7 cellular contexts compared by ENCODE assay signal in genomic region chr7:100217934-100218333, GRCh38. TPM values are rescaled to one million over a fixed set of nuclear protein-coding genes. Genes with fewer than 3 reads are reported as not detected.
A peak's percentile ranks its signal among the peaks of the same experiment; 100 is the strongest.
DNase-seq lines count a peak whose midpoint lies in the region; FAIRE-seq and TF ChIP-seq lines count a peak whose summit lies in the region.
"Not testable (repeated sequence)": the region's sequence is repeated elsewhere in the genome, so short reads cannot be mapped to it uniquely, and the experiment has no call there.
"Had no signal": no experiment of that assay in that cellular context is flagged by ENCODE, and none has a peak within 500 bp of the region (broad histone marks: within the 10 kb centered on the region; RNA-seq: fewer than 3 reads in every experiment).

No MANE protein-coding gene starts in this region.

- H3K4me3 ChIP-seq in HL-60 (replicated peaks; ENCODE audit: insufficient read depth, low read length); keratinocyte (ENCODE audit: control insufficient read depth in 2 of 3, extremely low read depth in 1 of 3, insufficient read depth in 2 of 3, low read depth in 1 of 3, low read length in 3 of 3): not testable (repeated sequence)

- H4K20me1 ChIP-seq in keratinocyte (ENCODE audit: control insufficient read depth, extremely low read depth, insufficient read depth, low read length) = not testable (repeated sequence)

- not testable (repeated sequence) for H3K9me1 ChIP-seq in keratinocyte (ENCODE audit: control insufficient read depth, extremely low read depth, insufficient read depth, low read length)

- H3K4me3 Mint-ChIP-seq in activated naive CD8-positive, alpha-beta T cell treated with anti-CD3 and anti-CD28 coated beads for 36 hours = not testable (repeated sequence)

- H3K27ac ChIP-seq in HL-60 (replicated peaks); keratinocyte (ENCODE audit: control insufficient read depth, insufficient read depth, low read length): not testable (repeated sequence)

- H3K79me2 ChIP-seq in keratinocyte (ENCODE audit: control insufficient read depth, insufficient read depth, low read length) = not testable (repeated sequence)

- H3K4me2 ChIP-seq in keratinocyte (ENCODE audit: control insufficient read depth, extremely low read depth, insufficient read depth, low read depth, low read length) = not testable (repeated sequence)

- dilution Hi-C loops in keratinocyte (cut with MboI; ENCODE audit: extremely low pct_ligation_motif_present, low sequenced_read_pairs) = not testable (repeated sequence)

- H3K9ac ChIP-seq in keratinocyte (ENCODE audit: control insufficient read depth, extremely low read depth, insufficient read depth, low read length) = not testable (repeated sequence)

- TF ChIP-seq CTCF in GM10248 (IDR thresholded peaks at IDR 0.05; ENCODE audit: control extremely low read depth, extremely low read depth, low read depth, missing control alignments) (peak; percentile 65), keratinocyte (optimal IDR thresholded peaks at IDR 0.05 in 1 of 3, IDR thresholded peaks at IDR 0.05 in 1 of 3, conservative IDR thresholded peaks at IDR 0.05 in 1 of 3; ENCODE audit: extremely low read depth in 1 of 3, insufficient read depth in 2 of 3, low read length in 3 of 3) (peak in 2 of 3 experiments; percentile 22 to 36)
- TF ChIP-seq CTCF in HL-60 (IDR thresholded peaks at IDR 0.05; ENCODE audit: insufficient read depth, low read length) = not testable (repeated sequence)

- CTCF ChIA-PET in GM10248 (lab: Yijun Ruan, JAX) = interaction anchor here (0.8 to 11.6 kb wide), 15 partner anchors 11 to 168 kb away, joined by 3 to 130 read pairs (median 3); partner anchors contain the start of genes AP4M1, GAL3ST4, MCM7 and ZSCAN21

- not testable (repeated sequence) for H3K27me3 Mint-ChIP-seq in activated naive CD8-positive, alpha-beta T cell treated with anti-CD3 and anti-CD28 coated beads for 36 hours

- peak; percentile 23 for FAIRE-seq in keratinocyte (lab: Jason Lieb, UNC)

- not testable (repeated sequence) for H3K36me3 ChIP-seq in keratinocyte (ENCODE audit: control insufficient read depth in 2 of 2, extremely low read depth in 1 of 2, insufficient read depth in 2 of 2, low read length in 2 of 2)

- not testable (repeated sequence) for H3K27me3 ChIP-seq in HL-60 (ENCODE audit: insufficient read depth, poor library complexity, severe bottlenecking); keratinocyte (ENCODE audit: control insufficient read depth, extremely low read depth, insufficient read depth, low read length)

- H3K9me3 Mint-ChIP-seq in activated naive CD8-positive, alpha-beta T cell treated with anti-CD3 and anti-CD28 coated beads for 36 hours = not testable (repeated sequence)

- peaks cover 33% of the 10 kb centered on the region for H3K36me3 Mint-ChIP-seq in activated naive CD8-positive, alpha-beta T cell treated with anti-CD3 and anti-CD28 coated beads for 36 hours

- POLR2A ChIA-PET in GM10248 (lab: Yijun Ruan, JAX) = interaction anchor here (1.2 to 1.9 kb wide), 2 partner anchors 9 to 212 kb away, joined by 3 to 5 read pairs; partner anchors contain the start of gene MEPCE

- DNase-seq in GM10248 (ENCODE audit: extremely low spot score); keratinocyte (ENCODE audit: low read depth, low spot score): not testable (repeated sequence)
- DNase-seq in HL-60 (ENCODE audit: low read depth in 1 of 2, low spot score in 1 of 2) = peak; percentile 18 to 86
- peak; percentile 77 for DNase-seq in activated naive CD8-positive, alpha-beta T cell treated with anti-CD3 and anti-CD28 coated beads for 36 hours
- peak; percentile 72 to 76 for DNase-seq in stimulated activated CD8-positive, alpha-beta memory T cell treated with anti-CD3 and anti-CD28 coated beads, Interleukin-2, amount 100 ng/mL, for 48 hours (ENCODE audit: low read depth in 2 of 2)

- peak; percentile 9; the same call in 1 of the 2 replicates for TF ChIP-seq POLR2A in Raji (IDR thresholded peaks at IDR 0.05; ENCODE audit: insufficient read depth, low read depth, low read length)

- not testable (repeated sequence) for H3K9me3 ChIP-seq in keratinocyte (ENCODE audit: control insufficient read depth, low read depth, low read length)

- H3K4me1 ChIP-seq in keratinocyte (ENCODE audit: control insufficient read depth, extremely low read depth, insufficient read depth, low read length) = not testable (repeated sequence)

- not testable (repeated sequence) for H3K27ac Mint-ChIP-seq in activated naive CD8-positive, alpha-beta T cell treated with anti-CD3 and anti-CD28 coated beads for 36 hours

- peaks cover 56% of the 10 kb centered on the region for H3K4me1 Mint-ChIP-seq in activated naive CD8-positive, alpha-beta T cell treated with anti-CD3 and anti-CD28 coated beads for 36 hours

- H2AFZ ChIP-seq in keratinocyte (ENCODE audit: control insufficient read depth, low read length) = not testable (repeated sequence)

RNA-seq across cellular contexts. Expression of gene PVRIG, which starts 1.8 kb away (rescaled TPM):
- 10 to 100 TPM; 33.4 to 34.5 TPM for total RNA-seq in activated naive CD8-positive, alpha-beta T cell treated with anti-CD3 and anti-CD28 coated beads for 36 hours
- polyA plus RNA-seq in keratinocyte = 0.31 to 0.41 TPM (median 0.36 TPM) in 3 replicates
- not detected for polyA plus RNA-seq in keratinocyte (2011; ENCODE audit: low read depth)
- polyA plus RNA-seq in keratinocyte (2011; cell fraction: cytosol; rRNA removed) = not detected in 2 replicates
- polyA plus RNA-seq in keratinocyte (2011; cell fraction: nucleus; rRNA removed) = 1.2 and 2.8 TPM in 2 replicates
- 0.30 TPM in 1 of 2 replicates, not detected in the other for polyA plus RNA-seq in keratinocyte (2012; ENCODE audit: low replicate concordance)
- 1.2 to 1.6 TPM in 2 of 3 replicates, not detected in the other for polyA minus RNA-seq in keratinocyte
- polyA minus RNA-seq in keratinocyte (2011; cell fraction: cytosol; rRNA and poly(A)+ RNA removed) = not detected
- 3.1 and 4.0 TPM in 2 replicates for polyA minus RNA-seq in keratinocyte (2011; cell fraction: nucleus; rRNA and poly(A)+ RNA removed)
- total RNA-seq: suprapubic skin had no signal

RNA-seq across cellular contexts. Expression of gene STAG3, which starts 40.2 kb away (rescaled TPM):
- total RNA-seq in activated naive CD8-positive, alpha-beta T cell treated with anti-CD3 and anti-CD28 coated beads for 36 hours = 10 to 100 TPM; 21.1 to 21.4 TPM
- 0.10 to 0.28 TPM (median 0.15 TPM) in 3 replicates for polyA plus RNA-seq in keratinocyte
- polyA plus RNA-seq in keratinocyte (2011; ENCODE audit: low read depth) = 0.89 TPM
- polyA plus RNA-seq in keratinocyte (2011; cell fraction: cytosol; rRNA removed) = 0.04 TPM in 1 of 2 replicates, not detected in the other
- polyA plus RNA-seq in keratinocyte (2011; cell fraction: nucleus; rRNA removed) = 0.80 and 1.2 TPM in 2 replicates
- polyA plus RNA-seq in keratinocyte (2012; ENCODE audit: low replicate concordance) = 0.22 and 1.0 TPM in 2 replicates
- polyA minus RNA-seq in keratinocyte = 0.03 to 0.79 TPM (median 0.38 TPM) in 3 replicates
- polyA minus RNA-seq in keratinocyte (2011; cell fraction: cytosol; rRNA and poly(A)+ RNA removed) = not detected
- polyA minus RNA-seq in keratinocyte (2011; cell fraction: nucleus; rRNA and poly(A)+ RNA removed) = 0.32 and 0.54 TPM in 2 replicates

RNA-seq across cellular contexts. Expression of gene GPC2, which starts 40.8 kb away (rescaled TPM):
- total RNA-seq in activated naive CD8-positive, alpha-beta T cell treated with anti-CD3 and anti-CD28 coated beads for 36 hours = 1 to 10 TPM; 3.6 to 3.9 TPM
- polyA plus RNA-seq in keratinocyte = 0.55 to 0.81 TPM (median 0.61 TPM) in 3 replicates
- 0.14 TPM for polyA plus RNA-seq in keratinocyte (2011; ENCODE audit: low read depth)
- 0.07 and 0.14 TPM in 2 replicates for polyA plus RNA-seq in keratinocyte (2011; cell fraction: cytosol; rRNA removed)
- 4.2 and 5.5 TPM in 2 replicates for polyA plus RNA-seq in keratinocyte (2011; cell fraction: nucleus; rRNA removed)
- polyA plus RNA-seq in keratinocyte (2012; ENCODE audit: low replicate concordance) = 0.48 and 0.71 TPM in 2 replicates
- 1.0 to 1.5 TPM in 2 of 3 replicates, not detected in the other for polyA minus RNA-seq in keratinocyte
- polyA minus RNA-seq in keratinocyte (2011; cell fraction: cytosol; rRNA and poly(A)+ RNA removed) = not detected
- polyA minus RNA-seq in keratinocyte (2011; cell fraction: nucleus; rRNA and poly(A)+ RNA removed) = 1.3 and 2.0 TPM in 2 replicates

RNA-seq across cellular contexts. Expression of gene GAL3ST4, which starts 49.5 kb away (rescaled TPM):
- 1 to 10 TPM; 2.9 to 3.6 TPM for total RNA-seq in activated naive CD8-positive, alpha-beta T cell treated with anti-CD3 and anti-CD28 coated beads for 36 hours
- polyA plus RNA-seq in keratinocyte = 1.5 to 2.7 TPM (median 1.5 TPM) in 3 replicates
- polyA plus RNA-seq in keratinocyte (2011; ENCODE audit: low read depth) = not detected
- 1.1 TPM in 2 replicates for polyA plus RNA-seq in keratinocyte (2011; cell fraction: cytosol; rRNA removed)
- 2.4 and 2.6 TPM in 2 replicates for polyA plus RNA-seq in keratinocyte (2011; cell fraction: nucleus; rRNA removed)
- polyA plus RNA-seq in keratinocyte (2012; ENCODE audit: low replicate concordance) = 1.0 and 1.7 TPM in 2 replicates
- 1.0 to 3.6 TPM (median 1.5 TPM) in 3 replicates for polyA minus RNA-seq in keratinocyte
- 2.1 TPM for polyA minus RNA-seq in keratinocyte (2011; cell fraction: cytosol; rRNA and poly(A)+ RNA removed)
- 1.2 and 1.3 TPM in 2 replicates for polyA minus RNA-seq in keratinocyte (2011; cell fraction: nucleus; rRNA and poly(A)+ RNA removed)

RNA-seq across cellular contexts. Expression of gene TRAPPC14, which starts 59.4 kb away (rescaled TPM):
- total RNA-seq in activated naive CD8-positive, alpha-beta T cell treated with anti-CD3 and anti-CD28 coated beads for 36 hours = 10 to 100 TPM; 17.0 to 20.0 TPM
- polyA plus RNA-seq in keratinocyte = 3.1 to 4.7 TPM (median 4.4 TPM) in 3 replicates
- polyA plus RNA-seq in keratinocyte (2011; ENCODE audit: low read depth) = 1.3 TPM
- polyA plus RNA-seq in keratinocyte (2011; cell fraction: cytosol; rRNA removed) = 2.7 and 5.3 TPM in 2 replicates
- polyA plus RNA-seq in keratinocyte (2011; cell fraction: nucleus; rRNA removed) = 26.4 and 35.9 TPM in 2 replicates
- polyA plus RNA-seq in keratinocyte (2012; ENCODE audit: low replicate concordance) = 11.9 and 13.0 TPM in 2 replicates
- polyA minus RNA-seq in keratinocyte = 4.6 to 13.4 TPM (median 9.9 TPM) in 3 replicates
- polyA minus RNA-seq in keratinocyte (2011; cell fraction: cytosol; rRNA and poly(A)+ RNA removed) = 8.4 TPM
- 6.6 and 7.8 TPM in 2 replicates for polyA minus RNA-seq in keratinocyte (2011; cell fraction: nucleus; rRNA and poly(A)+ RNA removed)
